ENCODE assay signal across 1 cellular context in the genomic region with DNA sequence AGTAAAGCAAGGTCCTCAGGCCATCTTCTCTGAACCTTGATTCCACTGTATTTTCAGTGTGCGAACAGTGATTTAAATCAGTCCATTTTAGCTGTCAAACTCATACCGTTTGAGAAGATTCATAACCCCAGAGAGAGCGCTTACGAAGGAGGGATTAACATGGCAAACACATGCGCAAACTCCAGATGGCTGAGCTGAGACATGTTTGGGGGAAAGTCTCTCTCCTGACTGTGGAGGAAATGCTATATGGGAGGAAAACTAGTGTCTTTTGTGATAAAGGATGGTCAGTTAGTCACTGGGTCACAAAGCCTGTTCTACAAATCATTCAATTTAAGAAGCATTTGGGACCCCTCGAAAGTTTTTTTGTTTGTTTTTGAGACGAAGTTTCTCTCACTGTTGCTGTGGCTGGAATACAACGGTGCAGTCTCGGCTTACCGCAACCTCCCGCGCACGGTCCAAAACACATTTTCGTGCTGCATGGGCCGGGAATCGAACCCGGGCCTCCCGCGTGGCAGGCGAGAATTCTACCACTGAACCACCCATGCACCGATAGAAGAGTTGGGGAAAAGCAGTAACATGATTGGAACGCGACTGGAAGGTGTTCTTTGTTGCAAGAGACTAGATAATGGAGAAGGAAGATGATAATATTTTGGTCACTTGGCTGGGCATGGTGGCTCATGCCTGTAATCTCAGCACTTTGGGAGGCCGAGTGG.
TF ChIP-seq lines count a peak whose summit lies in the region.

No MANE protein-coding gene starts in this region.

TF ChIP-seq in K562, 482 proteins besides CTCF, POLR2A, EP300 and RAD21 (continued from another document and continues in another):
- TF ChIP-seq, protein P1, sequence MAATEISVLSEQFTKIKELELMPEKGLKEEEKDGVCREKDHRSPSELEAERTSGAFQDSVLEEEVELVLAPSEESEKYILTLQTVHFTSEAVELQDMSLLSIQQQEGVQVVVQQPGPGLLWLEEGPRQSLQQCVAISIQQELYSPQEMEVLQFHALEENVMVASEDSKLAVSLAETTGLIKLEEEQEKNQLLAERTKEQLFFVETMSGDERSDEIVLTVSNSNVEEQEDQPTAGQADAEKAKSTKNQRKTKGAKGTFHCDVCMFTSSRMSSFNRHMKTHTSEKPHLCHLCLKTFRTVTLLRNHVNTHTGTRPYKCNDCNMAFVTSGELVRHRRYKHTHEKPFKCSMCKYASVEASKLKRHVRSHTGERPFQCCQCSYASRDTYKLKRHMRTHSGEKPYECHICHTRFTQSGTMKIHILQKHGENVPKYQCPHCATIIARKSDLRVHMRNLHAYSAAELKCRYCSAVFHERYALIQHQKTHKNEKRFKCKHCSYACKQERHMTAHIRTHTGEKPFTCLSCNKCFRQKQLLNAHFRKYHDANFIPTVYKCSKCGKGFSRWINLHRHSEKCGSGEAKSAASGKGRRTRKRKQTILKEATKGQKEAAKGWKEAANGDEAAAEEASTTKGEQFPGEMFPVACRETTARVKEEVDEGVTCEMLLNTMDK (IDR thresholded peaks at IDR 0.05; ENCODE audit: borderline replicate concordance, insufficient read depth, low read depth, low read length, poor library complexity, severe bottlenecking), result no peak
- no peak for TF ChIP-seq ZNF224 (CRISPR knock-in tag; IDR thresholded peaks at IDR 0.05)
- TF ChIP-seq, protein P2, sequence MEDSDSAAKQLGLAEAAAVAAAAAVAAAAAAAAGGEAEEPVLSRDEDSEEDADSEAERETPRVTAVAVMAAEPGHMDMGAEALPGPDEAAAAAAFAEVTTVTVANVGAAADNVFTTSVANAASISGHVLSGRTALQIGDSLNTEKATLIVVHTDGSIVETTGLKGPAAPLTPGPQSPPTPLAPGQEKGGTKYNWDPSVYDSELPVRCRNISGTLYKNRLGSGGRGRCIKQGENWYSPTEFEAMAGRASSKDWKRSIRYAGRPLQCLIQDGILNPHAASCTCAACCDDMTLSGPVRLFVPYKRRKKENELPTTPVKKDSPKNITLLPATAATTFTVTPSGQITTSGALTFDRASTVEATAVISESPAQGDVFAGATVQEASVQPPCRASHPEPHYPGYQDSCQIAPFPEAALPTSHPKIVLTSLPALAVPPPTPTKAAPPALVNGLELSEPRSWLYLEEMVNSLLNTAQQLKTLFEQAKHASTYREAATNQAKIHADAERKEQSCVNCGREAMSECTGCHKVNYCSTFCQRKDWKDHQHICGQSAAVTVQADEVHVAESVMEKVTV (CRISPR knock-in tag; IDR thresholded peaks at IDR 0.05), result no peak
- TF ChIP-seq ZC3H4 (CRISPR knock-in tag; IDR thresholded peaks at IDR 0.05; ENCODE audit: borderline replicate concordance), result no peak
- no peak for TF ChIP-seq ZNF583 (CRISPR knock-in tag; IDR thresholded peaks at IDR 0.05)
- no peak for TF ChIP-seq DDX20 (tag; IDR thresholded peaks at IDR 0.05; ENCODE audit: low read depth)
- TF ChIP-seq SMARCB1 (IDR thresholded peaks at IDR 0.05; ENCODE audit: insufficient read length, low read depth), result no peak
- TF ChIP-seq, protein P3, sequence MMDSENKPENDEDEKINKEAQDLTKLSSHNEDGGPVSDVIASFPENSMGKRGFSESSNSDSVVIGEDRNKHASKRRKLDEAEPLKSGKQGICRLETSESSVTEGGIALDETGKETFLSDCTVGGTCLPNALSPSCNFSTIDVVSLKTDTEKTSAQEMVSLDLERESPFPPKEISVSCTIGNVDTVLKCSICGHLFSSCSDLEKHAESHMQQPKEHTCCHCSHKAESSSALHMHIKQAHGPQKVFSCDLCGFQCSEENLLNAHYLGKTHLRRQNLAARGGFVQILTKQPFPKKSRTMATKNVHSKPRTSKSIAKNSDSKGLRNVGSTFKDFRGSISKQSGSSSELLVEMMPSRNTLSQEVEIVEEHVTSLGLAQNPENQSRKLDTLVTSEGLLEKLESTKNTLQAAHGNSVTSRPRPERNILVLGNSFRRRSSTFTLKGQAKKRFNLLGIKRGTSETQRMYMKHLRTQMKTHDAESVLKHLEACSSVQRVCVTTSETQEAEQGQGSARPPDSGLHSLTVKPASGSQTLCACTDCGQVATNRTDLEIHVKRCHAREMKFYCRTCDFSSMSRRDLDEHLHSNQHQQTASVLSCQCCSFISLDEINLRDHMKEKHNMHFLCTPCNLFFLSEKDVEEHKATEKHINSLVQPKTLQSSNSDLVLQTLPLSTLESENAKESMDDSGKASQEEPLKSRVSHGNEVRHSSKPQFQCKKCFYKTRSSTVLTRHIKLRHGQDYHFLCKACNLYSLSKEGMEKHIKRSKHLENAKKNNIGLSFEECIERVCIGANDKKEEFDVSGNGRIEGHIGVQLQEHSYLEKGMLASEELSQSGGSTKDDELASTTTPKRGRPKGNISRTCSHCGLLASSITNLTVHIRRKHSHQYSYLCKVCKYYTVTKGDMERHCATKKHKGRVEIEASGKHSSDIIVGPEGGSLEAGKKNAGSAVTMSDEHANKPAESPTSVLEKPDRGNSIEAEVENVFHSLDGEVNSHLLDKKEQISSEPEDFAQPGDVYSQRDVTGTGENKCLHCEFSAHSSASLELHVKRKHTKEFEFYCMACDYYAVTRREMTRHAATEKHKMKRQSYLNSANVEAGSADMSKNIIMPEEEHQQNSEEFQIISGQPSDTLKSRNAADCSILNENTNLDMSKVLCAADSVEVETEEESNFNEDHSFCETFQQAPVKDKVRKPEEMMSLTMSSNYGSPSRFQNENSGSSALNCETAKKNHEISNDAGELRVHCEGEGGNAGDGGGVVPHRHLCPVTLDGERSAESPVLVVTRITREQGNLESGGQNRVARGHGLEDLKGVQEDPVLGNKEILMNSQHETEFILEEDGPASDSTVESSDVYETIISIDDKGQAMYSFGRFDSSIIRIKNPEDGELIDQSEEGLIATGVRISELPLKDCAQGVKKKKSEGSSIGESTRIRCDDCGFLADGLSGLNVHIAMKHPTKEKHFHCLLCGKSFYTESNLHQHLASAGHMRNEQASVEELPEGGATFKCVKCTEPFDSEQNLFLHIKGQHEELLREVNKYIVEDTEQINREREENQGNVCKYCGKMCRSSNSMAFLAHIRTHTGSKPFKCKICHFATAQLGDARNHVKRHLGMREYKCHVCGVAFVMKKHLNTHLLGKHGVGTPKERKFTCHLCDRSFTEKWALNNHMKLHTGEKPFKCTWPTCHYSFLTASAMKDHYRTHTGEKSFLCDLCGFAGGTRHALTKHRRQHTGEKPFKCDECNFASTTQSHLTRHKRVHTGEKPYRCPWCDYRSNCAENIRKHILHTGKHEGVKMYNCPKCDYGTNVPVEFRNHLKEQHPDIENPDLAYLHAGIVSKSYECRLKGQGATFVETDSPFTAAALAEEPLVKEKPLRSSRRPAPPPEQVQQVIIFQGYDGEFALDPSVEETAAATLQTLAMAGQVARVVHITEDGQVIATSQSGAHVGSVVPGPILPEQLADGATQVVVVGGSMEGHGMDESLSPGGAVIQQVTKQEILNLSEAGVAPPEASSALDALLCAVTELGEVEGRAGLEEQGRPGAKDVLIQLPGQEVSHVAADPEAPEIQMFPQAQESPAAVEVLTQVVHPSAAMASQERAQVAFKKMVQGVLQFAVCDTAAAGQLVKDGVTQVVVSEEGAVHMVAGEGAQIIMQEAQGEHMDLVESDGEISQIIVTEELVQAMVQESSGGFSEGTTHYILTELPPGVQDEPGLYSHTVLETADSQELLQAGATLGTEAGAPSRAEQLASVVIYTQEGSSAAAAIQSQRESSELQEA (IDR thresholded peaks at IDR 0.05; ENCODE audit: low read depth), result peak; percentile 62
- no peak for TF ChIP-seq HCFC1 (IDR thresholded peaks at IDR 0.05; ENCODE audit: low read depth, low read length)
- TF ChIP-seq HDAC1 (IDR thresholded peaks at IDR 0.05), result peak in 1 of 2 experiments; percentile 75; a peak in 2 of 4 replicates
- no peak for TF ChIP-seq RBM15 (IDR thresholded peaks at IDR 0.05; ENCODE audit: insufficient read depth, low read length)
- TF ChIP-seq ZC3H11A (IDR thresholded peaks at IDR 0.05; ENCODE audit: low read depth, low read length), result no peak
- peak; percentile 69; the same call in 1 of the 2 replicates for TF ChIP-seq TARDBP (IDR thresholded peaks at IDR 0.05)
- TF ChIP-seq RBM17 (IDR thresholded peaks at IDR 0.05; ENCODE audit: borderline replicate concordance, low read depth, low read length), result no peak
- no peak for TF ChIP-seq KHSRP (IDR thresholded peaks at IDR 0.05)
- no peak for TF ChIP-seq CEBPB (tag; IDR thresholded peaks at IDR 0.05)
- TF ChIP-seq, protein P4, sequence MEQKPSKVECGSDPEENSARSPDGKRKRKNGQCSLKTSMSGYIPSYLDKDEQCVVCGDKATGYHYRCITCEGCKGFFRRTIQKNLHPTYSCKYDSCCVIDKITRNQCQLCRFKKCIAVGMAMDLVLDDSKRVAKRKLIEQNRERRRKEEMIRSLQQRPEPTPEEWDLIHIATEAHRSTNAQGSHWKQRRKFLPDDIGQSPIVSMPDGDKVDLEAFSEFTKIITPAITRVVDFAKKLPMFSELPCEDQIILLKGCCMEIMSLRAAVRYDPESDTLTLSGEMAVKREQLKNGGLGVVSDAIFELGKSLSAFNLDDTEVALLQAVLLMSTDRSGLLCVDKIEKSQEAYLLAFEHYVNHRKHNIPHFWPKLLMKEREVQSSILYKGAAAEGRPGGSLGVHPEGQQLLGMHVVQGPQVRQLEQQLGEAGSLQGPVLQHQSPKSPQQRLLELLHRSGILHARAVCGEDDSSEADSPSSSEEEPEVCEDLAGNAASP (IDR thresholded peaks at IDR 0.05), result no peak
- TF ChIP-seq NFIX (CRISPR knock-in tag; IDR thresholded peaks at IDR 0.05; ENCODE audit: low read depth), result no peak
- TF ChIP-seq, protein P5, sequence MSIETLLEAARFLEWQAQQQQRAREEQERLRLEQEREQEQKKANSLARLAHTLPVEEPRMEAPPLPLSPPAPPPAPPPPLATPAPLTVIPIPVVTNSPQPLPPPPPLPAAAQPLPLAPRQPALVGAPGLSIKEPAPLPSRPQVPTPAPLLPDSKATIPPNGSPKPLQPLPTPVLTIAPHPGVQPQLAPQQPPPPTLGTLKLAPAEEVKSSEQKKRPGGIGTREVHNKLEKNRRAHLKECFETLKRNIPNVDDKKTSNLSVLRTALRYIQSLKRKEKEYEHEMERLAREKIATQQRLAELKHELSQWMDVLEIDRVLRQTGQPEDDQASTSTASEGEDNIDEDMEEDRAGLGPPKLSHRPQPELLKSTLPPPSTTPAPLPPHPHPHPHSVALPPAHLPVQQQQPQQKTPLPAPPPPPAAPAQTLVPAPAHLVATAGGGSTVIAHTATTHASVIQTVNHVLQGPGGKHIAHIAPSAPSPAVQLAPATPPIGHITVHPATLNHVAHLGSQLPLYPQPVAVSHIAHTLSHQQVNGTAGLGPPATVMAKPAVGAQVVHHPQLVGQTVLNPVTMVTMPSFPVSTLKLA (conservative IDR thresholded peaks at IDR 0.05), result no peak
- no peak for TF ChIP-seq ELF1 (tag; IDR thresholded peaks at IDR 0.05)
- no peak for TF ChIP-seq JUNB (CRISPR knock-in tag; conservative IDR thresholded peaks at IDR 0.05)
- TF ChIP-seq, protein P6, sequence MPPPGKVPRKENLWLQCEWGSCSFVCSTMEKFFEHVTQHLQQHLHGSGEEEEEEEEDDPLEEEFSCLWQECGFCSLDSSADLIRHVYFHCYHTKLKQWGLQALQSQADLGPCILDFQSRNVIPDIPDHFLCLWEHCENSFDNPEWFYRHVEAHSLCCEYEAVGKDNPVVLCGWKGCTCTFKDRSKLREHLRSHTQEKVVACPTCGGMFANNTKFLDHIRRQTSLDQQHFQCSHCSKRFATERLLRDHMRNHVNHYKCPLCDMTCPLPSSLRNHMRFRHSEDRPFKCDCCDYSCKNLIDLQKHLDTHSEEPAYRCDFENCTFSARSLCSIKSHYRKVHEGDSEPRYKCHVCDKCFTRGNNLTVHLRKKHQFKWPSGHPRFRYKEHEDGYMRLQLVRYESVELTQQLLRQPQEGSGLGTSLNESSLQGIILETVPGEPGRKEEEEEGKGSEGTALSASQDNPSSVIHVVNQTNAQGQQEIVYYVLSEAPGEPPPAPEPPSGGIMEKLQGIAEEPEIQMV (tag; conservative IDR thresholded peaks at IDR 0.05; ENCODE audit: low read depth), result no peak
- no peak for TF ChIP-seq ZNF197 (CRISPR knock-in tag; IDR thresholded peaks at IDR 0.05; ENCODE audit: low read depth)
- TF ChIP-seq, protein P7, sequence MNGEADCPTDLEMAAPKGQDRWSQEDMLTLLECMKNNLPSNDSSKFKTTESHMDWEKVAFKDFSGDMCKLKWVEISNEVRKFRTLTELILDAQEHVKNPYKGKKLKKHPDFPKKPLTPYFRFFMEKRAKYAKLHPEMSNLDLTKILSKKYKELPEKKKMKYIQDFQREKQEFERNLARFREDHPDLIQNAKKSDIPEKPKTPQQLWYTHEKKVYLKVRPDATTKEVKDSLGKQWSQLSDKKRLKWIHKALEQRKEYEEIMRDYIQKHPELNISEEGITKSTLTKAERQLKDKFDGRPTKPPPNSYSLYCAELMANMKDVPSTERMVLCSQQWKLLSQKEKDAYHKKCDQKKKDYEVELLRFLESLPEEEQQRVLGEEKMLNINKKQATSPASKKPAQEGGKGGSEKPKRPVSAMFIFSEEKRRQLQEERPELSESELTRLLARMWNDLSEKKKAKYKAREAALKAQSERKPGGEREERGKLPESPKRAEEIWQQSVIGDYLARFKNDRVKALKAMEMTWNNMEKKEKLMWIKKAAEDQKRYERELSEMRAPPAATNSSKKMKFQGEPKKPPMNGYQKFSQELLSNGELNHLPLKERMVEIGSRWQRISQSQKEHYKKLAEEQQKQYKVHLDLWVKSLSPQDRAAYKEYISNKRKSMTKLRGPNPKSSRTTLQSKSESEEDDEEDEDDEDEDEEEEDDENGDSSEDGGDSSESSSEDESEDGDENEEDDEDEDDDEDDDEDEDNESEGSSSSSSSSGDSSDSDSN (IDR thresholded peaks at IDR 0.05; ENCODE audit: borderline replicate concordance in 1 of 2, low read depth in 2 of 2, low read length in 2 of 2), result 0 out of 4 replicates have a peak, but pooled peaks of 1 of the 2 experiments have one; percentile 62
- peak; percentile 72 to 90 for TF ChIP-seq RCOR1 (IDR thresholded peaks at IDR 0.05; ENCODE audit: borderline replicate concordance in 1 of 2, low read depth in 2 of 2, low read length in 2 of 2)
- TF ChIP-seq, protein P8, sequence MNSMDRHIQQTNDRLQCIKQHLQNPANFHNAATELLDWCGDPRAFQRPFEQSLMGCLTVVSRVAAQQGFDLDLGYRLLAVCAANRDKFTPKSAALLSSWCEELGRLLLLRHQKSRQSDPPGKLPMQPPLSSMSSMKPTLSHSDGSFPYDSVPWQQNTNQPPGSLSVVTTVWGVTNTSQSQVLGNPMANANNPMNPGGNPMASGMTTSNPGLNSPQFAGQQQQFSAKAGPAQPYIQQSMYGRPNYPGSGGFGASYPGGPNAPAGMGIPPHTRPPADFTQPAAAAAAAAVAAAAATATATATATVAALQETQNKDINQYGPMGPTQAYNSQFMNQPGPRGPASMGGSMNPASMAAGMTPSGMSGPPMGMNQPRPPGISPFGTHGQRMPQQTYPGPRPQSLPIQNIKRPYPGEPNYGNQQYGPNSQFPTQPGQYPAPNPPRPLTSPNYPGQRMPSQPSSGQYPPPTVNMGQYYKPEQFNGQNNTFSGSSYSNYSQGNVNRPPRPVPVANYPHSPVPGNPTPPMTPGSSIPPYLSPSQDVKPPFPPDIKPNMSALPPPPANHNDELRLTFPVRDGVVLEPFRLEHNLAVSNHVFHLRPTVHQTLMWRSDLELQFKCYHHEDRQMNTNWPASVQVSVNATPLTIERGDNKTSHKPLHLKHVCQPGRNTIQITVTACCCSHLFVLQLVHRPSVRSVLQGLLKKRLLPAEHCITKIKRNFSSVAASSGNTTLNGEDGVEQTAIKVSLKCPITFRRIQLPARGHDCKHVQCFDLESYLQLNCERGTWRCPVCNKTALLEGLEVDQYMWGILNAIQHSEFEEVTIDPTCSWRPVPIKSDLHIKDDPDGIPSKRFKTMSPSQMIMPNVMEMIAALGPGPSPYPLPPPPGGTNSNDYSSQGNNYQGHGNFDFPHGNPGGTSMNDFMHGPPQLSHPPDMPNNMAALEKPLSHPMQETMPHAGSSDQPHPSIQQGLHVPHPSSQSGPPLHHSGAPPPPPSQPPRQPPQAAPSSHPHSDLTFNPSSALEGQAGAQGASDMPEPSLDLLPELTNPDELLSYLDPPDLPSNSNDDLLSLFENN (IDR thresholded peaks at IDR 0.05; ENCODE audit: low read depth in 2 of 2, low read length in 2 of 2), result no peak
- TF ChIP-seq FOXJ2 (tag; IDR thresholded peaks at IDR 0.05), result no peak
- TF ChIP-seq SMAD4 (CRISPR knock-in tag; conservative IDR thresholded peaks at IDR 0.05), result no peak
